17 cellular contexts compared by ENCODE assay signal in genomic region chr4:99233397-99233796, GRCh38. TPM values are rescaled to one million over a fixed set of nuclear protein-coding genes. Genes with fewer than 3 reads are reported as not detected.
"Had no signal": no experiment of that assay in that cellular context is flagged by ENCODE, and none has a peak within 500 bp of the region (broad histone marks: within the 10 kb centered on the region; RNA-seq: fewer than 3 reads in every experiment).

No MANE protein-coding gene starts in this region.

RNA-seq across cellular contexts. Expression of gene ADH6, which starts 14.4 kb away (rescaled TPM):
- total RNA-seq: activated B cell treated with CpG ODN at 0.5 μM for 24 hours; activated CD4-positive, alpha-beta memory T cell treated with anti-CD3 and anti-CD28 coated beads for 36 hours; activated CD4-positive, alpha-beta T cell treated with anti-CD3 and anti-CD28 coated beads, Interleukin-2, amount 10 ng/mL, durations not matched to agents 24 days and 14 days; activated CD8-positive, alpha-beta memory T cell treated with anti-CD3 and anti-CD28 coated beads for 36 hours; activated CD8-positive, alpha-beta T cell treated with anti-CD3 and anti-CD28 coated beads for 36 hours; activated naive CD4-positive, alpha-beta T cell treated with anti-CD3 and anti-CD28 coated beads for 36 hours; activated naive CD4-positive, alpha-beta T cell treated with anti-CD3 and anti-CD28 coated beads, Interleukin-2, amount 50 U/mL, for 72 hours; activated naive CD8-positive, alpha-beta T cell treated with anti-CD3 and anti-CD28 coated beads for 36 hours; activated T-cell treated with anti-CD3 and anti-CD28 coated beads, Interleukin-2, amount 50 U/mL, for 72 hours; activated T-helper 1 cell treated with anti-CD3 and anti-CD28 coated beads, Interleukin-12 subunit alpha, Interleukin-12 subunit beta, Interleukin-2, Interleukin-4 antibody, amounts not matched to agents 30 ng/mL and 10 ng/mL and 1 ng/mL, durations not matched to agents 14 hours and 24 hours and 36 hours; activated T-helper 17 cell treated with anti-CD3 and anti-CD28 coated beads, Interleukin-2, amount 50 U/mL, for 72 hours; astrocyte; body of pancreas; breast epithelium; cardiac muscle cell had no signal

RNA-seq across cellular contexts. Expression of gene ADH1A, which starts 57.4 kb away (rescaled TPM):
- total RNA-seq: activated B cell treated with CpG ODN at 0.5 μM for 24 hours; activated CD4-positive, alpha-beta memory T cell treated with anti-CD3 and anti-CD28 coated beads for 36 hours; activated CD4-positive, alpha-beta T cell treated with anti-CD3 and anti-CD28 coated beads, Interleukin-2, amount 10 ng/mL, durations not matched to agents 24 days and 14 days; activated CD8-positive, alpha-beta memory T cell treated with anti-CD3 and anti-CD28 coated beads for 36 hours; activated CD8-positive, alpha-beta T cell treated with anti-CD3 and anti-CD28 coated beads for 36 hours; activated naive CD4-positive, alpha-beta T cell treated with anti-CD3 and anti-CD28 coated beads for 36 hours; activated naive CD4-positive, alpha-beta T cell treated with anti-CD3 and anti-CD28 coated beads, Interleukin-2, amount 50 U/mL, for 72 hours; activated naive CD8-positive, alpha-beta T cell treated with anti-CD3 and anti-CD28 coated beads for 36 hours; activated T-cell treated with anti-CD3 and anti-CD28 coated beads, Interleukin-2, amount 50 U/mL, for 4 hours; activated T-cell treated with anti-CD3 and anti-CD28 coated beads, Interleukin-2, amount 50 U/mL, for 72 hours; activated T-helper 1 cell treated with anti-CD3 and anti-CD28 coated beads, Interleukin-12 subunit alpha, Interleukin-12 subunit beta, Interleukin-2, Interleukin-4 antibody, amounts not matched to agents 30 ng/mL and 10 ng/mL and 1 ng/mL, durations not matched to agents 14 hours and 24 hours and 36 hours; activated T-helper 17 cell treated with anti-CD3 and anti-CD28 coated beads, Interleukin-2, amount 50 U/mL, for 72 hours; astrocyte; cardiac muscle cell had no signal
- polyA plus RNA-seq: adrenal gland, cardiac muscle cell had no signal
